16 cellular contexts compared by ENCODE assay signal in genomic region chr12:47844264-47845020, GRCh38. TPM values are rescaled to one million over a fixed set of nuclear protein-coding genes. Genes with fewer than 3 reads are reported as not detected.
A peak's percentile ranks its signal among the peaks of the same experiment; 100 is the strongest.
DNase-seq lines count a peak whose midpoint lies in the region; ATAC-seq and TF ChIP-seq lines count a peak whose summit lies in the region.
"Had no signal": no experiment of that assay in that cellular context is flagged by ENCODE, and none has a peak within 500 bp of the region (broad histone marks: within the 10 kb centered on the region; RNA-seq: fewer than 3 reads in every experiment).

No MANE protein-coding gene starts in this region.

- no peak overlapping the region for H2AFZ ChIP-seq in GM23248

- no peak overlapping the region for H3K9ac ChIP-seq in GM23248
- H3K9ac ChIP-seq: BLaER1 treated with 17β-estradiol and CSF1 and Interleukin-3, amounts not matched to agents 10 nM and 100 nM; KMS-11 had no signal

- ATAC-seq in GM18511 (IDR thresholded peaks at IDR 0.05; ENCODE audit: unreplicated experiment): no peak
- ATAC-seq in HG03175 (IDR thresholded peaks at IDR 0.05; ENCODE audit: unreplicated experiment): no peak
- ATAC-seq: HCT116 had no signal

- H3K27me3 ChIP-seq in GM23248 (replicated peaks; ENCODE audit: insufficient read depth) (no peaks in the 10 kb centered on the region), esophagus squamous epithelium (no peaks in the 10 kb centered on the region)
- H3K27me3 ChIP-seq: BLaER1 treated with 17β-estradiol and CSF1 and Interleukin-3, amounts not matched to agents 10 nM and 100 nM; neutrophil; stomach had no signal

- peaks cover 12% of the 10 kb centered on the region; the same call in 1 of the 2 replicates for H3F3A ChIP-seq in GM23248 (ENCODE audit: insufficient read depth)

- H3K4me3 ChIP-seq in GM23248: no peak overlapping the region
- no peak overlapping the region for H3K4me3 ChIP-seq in esophagus squamous epithelium
- H3K4me3 ChIP-seq: BLaER1 treated with 17β-estradiol and CSF1 and Interleukin-3, amounts not matched to agents 10 nM and 100 nM; smooth muscle cell; stomach had no signal

- TF ChIP-seq CTCF in esophagus squamous epithelium (IDR thresholded peaks at IDR 0.05): no peak

- H3K27ac ChIP-seq in GM23248 (no peak overlapping the region), esophagus squamous epithelium (peak overlapping the region in 3 of 4 donors; percentile 8 to 47 (median 34))
- H3K27ac ChIP-seq: BLaER1 treated with 17β-estradiol and CSF1 and Interleukin-3, amounts not matched to agents 10 nM and 100 nM; KMS-11; neutrophil; stomach had no signal

- H3K4me1 ChIP-seq in GM23248 (ENCODE audit: insufficient read depth) (peaks cover 5% of the 10 kb centered on the region; the same call in 1 of the 2 replicates), esophagus squamous epithelium (peaks cover 0 to 44% (median 11%) of the 10 kb centered on the region in 3 donors)

- no peaks in the 10 kb centered on the region for H4K20me1 ChIP-seq in GM23248 (ENCODE audit: insufficient read depth)
- H4K20me1 ChIP-seq: BLaER1 treated with 17β-estradiol and CSF1 and Interleukin-3, amounts not matched to agents 10 nM and 100 nM had no signal

- H3K4me2 ChIP-seq in GM23248 (ENCODE audit: unreplicated experiment): no peak overlapping the region
- H3K4me2 ChIP-seq: KMS-11, smooth muscle cell had no signal

- WGBS in GM23248 (ENCODE audit: low coverage in 1 of 2, low lambda C conversion rate in 2 of 2, missing lambda C conversion rate in 2 of 2), 2 experiments: 56 to 64% methylated on average over 22 to 28 of the region's 28 CpGs
- 58 to 81% methylated on average over 8 to 22 of the region's 28 CpGs for WGBS in esophagus squamous epithelium, 2 donors

- no peaks in the 10 kb centered on the region for H3K79me2 ChIP-seq in GM23248 (ENCODE audit: insufficient read depth)

- no peaks in the 10 kb centered on the region for H3K9me3 ChIP-seq in GM23248 (ENCODE audit: low read depth)
- no peaks in the 10 kb centered on the region for H3K9me3 ChIP-seq in esophagus squamous epithelium
- H3K9me3 ChIP-seq: BLaER1 treated with 17β-estradiol and CSF1 and Interleukin-3, amounts not matched to agents 10 nM and 100 nM; neutrophil; stomach had no signal

- no peak for TF ChIP-seq POLR2A in esophagus squamous epithelium (IDR thresholded peaks at IDR 0.05)

- no peaks in the 10 kb centered on the region for H3K9me2 ChIP-seq in GM23248 (ENCODE audit: insufficient read depth)

- intact Hi-C loops in esophagus squamous epithelium (cut with DNase I): no loop called here
- intact Hi-C loops in posterior vena cava (cut with DNase I): no loop called here

- in situ Hi-C loops in GM23248 (cut with MboI): no loop called here

- DNase-seq in AG20443 (ENCODE audit: low spot score) (peak; percentile 52), GM23248 (peak; percentile 30), esophagus squamous epithelium (lab: John Stamatoyannopoulos, UW) (no peak), posterior vena cava (ENCODE audit: low spot score) (peak; percentile 88), NCI-H82 (lab: John Stamatoyannopoulos, UW) (no peak)
- DNase-seq: activated CD8-positive, alpha-beta memory T cell treated with anti-CD3 and anti-CD28 coated beads for 24 hours; activated gamma-delta T cell; NCI-H2081; stomach had no signal

- H3K36me3 ChIP-seq in GM23248 (ENCODE audit: low read depth) (peaks cover 10% of the 10 kb centered on the region; the same call in 1 of the 2 replicates), esophagus squamous epithelium (peaks cover 0 to 34% (median 0%) of the 10 kb centered on the region in 3 donors)

RNA-seq across cellular contexts. Expression of gene HDAC7, which starts 24.7 kb away (rescaled TPM):
- total RNA-seq in GM23248 (2014; rRNA removed; shearing (Covaris generic)): 62.9 and 72.3 TPM in 2 replicates
- polyA plus RNA-seq in GM23248 (2016; fragmentation: Nextera tagmentation; extraction: Ambion mirVana): 45.3 and 46.2 TPM in 2 replicates
- total RNA-seq in esophagus squamous epithelium (10 to 100 TPM; 19.8 to 37.2 (median 24.0) TPM), posterior vena cava (100 to 1,000 TPM; 111 to 126 TPM)

Comparison
In these comparisons a context has a peak if more than half of its experiments do, and no peak if none do; other contexts are left out.
1. DNase-seq: peak in AG20443 (single experiment), GM23248 (single experiment) and posterior vena cava (single experiment); none in esophagus squamous epithelium (single experiment) and NCI-H82 (single experiment).